Comparison of ENCODE assay signal across 2 cellular contexts in genomic region chr15:44719293-44719999, GRCh38.
TF ChIP-seq lines count a peak whose summit lies in the region.

No MANE protein-coding gene starts in this region.

TF ChIP-seq in SK-N-SH treated with all-trans-retinoic acid at 6 μM for 48 hours, 23 proteins besides CTCF, POLR2A, EP300 and RAD21 (continued from another document):
- no peak for TF ChIP-seq TSHZ2 (CRISPR knock-in tag; IDR thresholded peaks at IDR 0.05)
- TF ChIP-seq SNAI2 (CRISPR knock-in tag; IDR thresholded peaks at IDR 0.05), result no peak
- TF ChIP-seq PPARA (CRISPR knock-in tag; IDR thresholded peaks at IDR 0.05; ENCODE audit: borderline replicate concordance), result no peak
- no peak for TF ChIP-seq CREB5 (CRISPR knock-in tag; IDR thresholded peaks at IDR 0.05; ENCODE audit: low read depth)
- no peak for TF ChIP-seq PATZ1 (CRISPR knock-in tag; IDR thresholded peaks at IDR 0.05; ENCODE audit: borderline replicate concordance)
- no peak for TF ChIP-seq TOX (CRISPR knock-in tag; IDR thresholded peaks at IDR 0.05; ENCODE audit: borderline replicate concordance)
- TF ChIP-seq POU6F1 (CRISPR knock-in tag; IDR thresholded peaks at IDR 0.05; ENCODE audit: borderline replicate concordance, low read depth), result no peak
- no peak for TF ChIP-seq ZFP30 (CRISPR knock-in tag; IDR thresholded peaks at IDR 0.05)
- no peak for TF ChIP-seq ZC3H10 (CRISPR knock-in tag; IDR thresholded peaks at IDR 0.05)
- TF ChIP-seq ZFP3 (CRISPR knock-in tag; IDR thresholded peaks at IDR 0.05), result no peak
- TF ChIP-seq TCF4 (CRISPR knock-in tag; IDR thresholded peaks at IDR 0.05; ENCODE audit: borderline replicate concordance), result no peak
- TF ChIP-seq GLIS3 (CRISPR knock-in tag; IDR thresholded peaks at IDR 0.05), result no peak
- no peak for TF ChIP-seq ISL1 (CRISPR knock-in tag; IDR thresholded peaks at IDR 0.05)
- TF ChIP-seq OSR1 (CRISPR knock-in tag; IDR thresholded peaks at IDR 0.05), result no peak
- TF ChIP-seq CSDC2 (CRISPR knock-in tag; IDR thresholded peaks at IDR 0.05), result no peak
- TF ChIP-seq ESRRG (CRISPR knock-in tag; IDR thresholded peaks at IDR 0.05), result no peak
- TF ChIP-seq RARB (CRISPR knock-in tag; IDR thresholded peaks at IDR 0.05), result no peak

TF ChIP-seq in SK-N-SH, 30 proteins besides CTCF, POLR2A, EP300 and RAD21 (continued from another document):
- TF ChIP-seq USF2 (IDR thresholded peaks at IDR 0.05; ENCODE audit: borderline replicate concordance, low read depth, low read length) (no peak), MAX (IDR thresholded peaks at IDR 0.05; ENCODE audit: low read depth) (no peak), ELF1 (IDR thresholded peaks at IDR 0.05) (no peak), TCF12 (IDR thresholded peaks at IDR 0.05) (no peak), PBX3 (IDR thresholded peaks at IDR 0.05) (no peak), REST (IDR thresholded peaks at IDR 0.05; ENCODE audit: low read depth, low read length) (no peak), RFX5 (IDR thresholded peaks at IDR 0.05; ENCODE audit: low read length) (no peak), POLR2AphosphoS5 (IDR thresholded peaks at IDR 0.05; ENCODE audit: low read depth, low read length) (no peak; the same call in 1 of the 2 replicates), TEAD4 (IDR thresholded peaks at IDR 0.05; ENCODE audit: borderline replicate concordance, insufficient read depth) (no peak), FOXM1 (IDR thresholded peaks at IDR 0.05; ENCODE audit: low read depth) (no peak), SMC3 (IDR thresholded peaks at IDR 0.05; ENCODE audit: low read depth, low read length) (no peak)
TF ChIP-seq in SK-N-SH: peak in this region for 0.
